Comparison of ENCODE assay signal across 8 cellular contexts in the genomic region with DNA sequence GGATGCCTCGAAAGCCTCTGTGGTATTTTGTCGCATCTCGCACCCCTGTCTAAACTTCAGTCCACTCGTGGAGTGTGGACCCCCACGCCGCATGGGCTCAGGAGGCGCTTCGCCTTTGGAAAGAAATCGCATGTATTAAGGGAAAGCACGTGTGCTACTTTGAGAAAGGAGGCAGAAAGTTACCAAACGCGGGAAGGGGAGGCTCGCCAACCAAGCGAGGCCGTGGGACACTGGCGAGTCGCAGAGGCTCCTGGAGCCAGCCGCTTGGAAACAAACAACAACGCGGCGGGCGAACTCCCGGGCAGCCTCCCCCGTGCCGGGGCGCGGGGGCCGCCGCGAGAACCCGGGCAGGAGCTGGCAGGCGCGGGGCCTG. TPM values are rescaled to one million over a fixed set of nuclear protein-coding genes. Genes with fewer than 3 reads are reported as not detected.
DNase-seq lines count a peak whose midpoint lies in the region; ATAC-seq, FAIRE-seq and TF ChIP-seq lines count a peak whose summit lies in the region.

No MANE protein-coding gene starts in this region.

- no peak for TF ChIP-seq POLR2A in H54 (IDR thresholded peaks at IDR 0.05; ENCODE audit: low read depth, low read length)

- H3K4me3 ChIP-seq in WERI-Rb-1 (ENCODE audit: low read depth, low read length) (peak overlapping the region; percentile 44), rectal smooth muscle tissue (ENCODE audit: low read length) (peak overlapping the region; percentile 76)

- peaks cover 16% of the 10 kb centered on the region for H3K4me1 ChIP-seq in rectal smooth muscle tissue (ENCODE audit: control insufficient read depth, insufficient read depth, low read length)

- H3K9ac ChIP-seq in rectal smooth muscle tissue (ENCODE audit: low read length), result peak overlapping the region; percentile 56

- ATAC-seq in Right ventricle myocardium superior (ENCODE audit: poor library complexity) (peak; percentile 65), GM18873 (IDR thresholded peaks at IDR 0.05; ENCODE audit: low FRiP score, unreplicated experiment) (no peak)

- intact Hi-C loops in Right ventricle myocardium superior (cut with DNase I), result no loop called here

- H3K9me3 ChIP-seq in WERI-Rb-1 (ENCODE audit: severe bottlenecking), result peaks cover 22% of the 10 kb centered on the region

- no peak for FAIRE-seq in H54 (lab: Jason Lieb, UNC)

- peaks cover 50% of the 10 kb centered on the region for H3K27me3 ChIP-seq in WERI-Rb-1 (ENCODE audit: insufficient read depth, low read depth, severe bottlenecking)
- H3K27me3 ChIP-seq in rectal smooth muscle tissue (ENCODE audit: control insufficient read depth, insufficient read depth, low read length), result no peaks in the 10 kb centered on the region

- no peak for TF ChIP-seq CTCF in WERI-Rb-1 (IDR thresholded peaks at IDR 0.05; ENCODE audit: low read depth, low read length)

- DNase-seq in H54 (ENCODE audit: insufficient read length, low spot score), result peak; percentile 57
- peak; percentile 30 for DNase-seq in WERI-Rb-1
- DNase-seq in Right ventricle myocardium superior, result no peak
- no peak for DNase-seq in T1000 (lab: John Stamatoyannopoulos, UW)
- DNase-seq in NCI-H2171 treated with DMSO at 0.1 percent for 48 hours (lab: John Stamatoyannopoulos, UW), result no peak
- no peak for DNase-seq in NCI-H524 (lab: John Stamatoyannopoulos, UW)

- H3K36me3 ChIP-seq in WERI-Rb-1 (no peaks in the 10 kb centered on the region), rectal smooth muscle tissue (ENCODE audit: control insufficient read depth, insufficient read depth, low read length) (no peaks in the 10 kb centered on the region)

- H3K27ac ChIP-seq in WERI-Rb-1, result no peak overlapping the region
- peak overlapping the region; percentile 68 for H3K27ac ChIP-seq in rectal smooth muscle tissue (ENCODE audit: low read depth, low read length)

RNA-seq across cellular contexts. Expression of a gene that starts 0.5 kb away (rescaled TPM):
- total RNA-seq in Right ventricle myocardium superior, result 25.4 TPM

Comparison
In these comparisons a context has a peak if more than half of its experiments do, and no peak if none do; other contexts are left out.
1. DNase-seq: peak in H54 (single experiment) and WERI-Rb-1 (single experiment); none in Right ventricle myocardium superior (single experiment), T1000 (single experiment), NCI-H2171 treated with DMSO at 0.1 percent for 48 hours (single experiment) and NCI-H524 (0 of 2).